In genomic region chr14:104975481-104976197, GRCh38 we compare ENCODE assay signal across 10 cellular contexts. TPM values are rescaled to one million over a fixed set of nuclear protein-coding genes. Genes with fewer than 3 reads are reported as not detected.
DNase-seq lines count a peak whose midpoint lies in the region; ATAC-seq and TF ChIP-seq lines count a peak whose summit lies in the region.
"Had no signal": no experiment of that assay in that cellular context is flagged by ENCODE, and none has a peak within 500 bp of the region (broad histone marks: within the 10 kb centered on the region; RNA-seq: fewer than 3 reads in every experiment).

No MANE protein-coding gene starts in this region.

- peaks cover 2% of the 10 kb centered on the region for H3K36me3 Mint-ChIP-seq in activated CD4-positive, alpha-beta T cell treated with anti-CD3 and anti-CD28 coated beads, Interleukin-2, amount 10 ng/mL, durations not matched to agents 7 days and 5 days (ENCODE audit: low read depth)
- H3K36me3 Mint-ChIP-seq: CD8-positive, alpha-beta memory T cell had no signal

- POLR2A ChIA-PET in activated CD4-positive, alpha-beta T cell treated with anti-CD3 and anti-CD28 coated beads, Interleukin-2, amount 10 ng/mL, durations not matched to agents 7 days and 5 days (lab: Charles Lee), result no interaction called here

- intact Hi-C loops in Right ventricle myocardium superior (cut with DNase I), result loop anchor here (2.0 kb wide), 1 partner anchor 69 kb away; no protein-coding TSS in a partner anchor
- intact Hi-C loops in cardiac septum (cut with DNase I), result loop anchor here (2.0 to 10.0 kb wide), 3 partner anchors 69 to 209 kb away; partner anchors contain the start of gene NUDT14
- intact Hi-C loops in esophagus squamous epithelium (cut with DNase I), result loop anchor here (2.0 kb wide), 1 partner anchor 71 kb away; no protein-coding TSS in a partner anchor

- H3K4me1 Mint-ChIP-seq in activated CD4-positive, alpha-beta T cell treated with anti-CD3 and anti-CD28 coated beads, Interleukin-2, amount 10 ng/mL, durations not matched to agents 7 days and 5 days, result peaks cover 16% of the 10 kb centered on the region

- H3K9me3 Mint-ChIP-seq in activated CD4-positive, alpha-beta T cell treated with anti-CD3 and anti-CD28 coated beads, Interleukin-2, amount 10 ng/mL, durations not matched to agents 7 days and 5 days, result no peaks in the 10 kb centered on the region
- H3K9me3 Mint-ChIP-seq: CD8-positive, alpha-beta memory T cell had no signal

- H3K4me1 ChIP-seq in NT2/D1 (ENCODE audit: insufficient read depth, insufficient read length) (peaks cover 46% of the 10 kb centered on the region), esophagus squamous epithelium (peaks cover 75 to 98% (median 77%) of the 10 kb centered on the region in 3 donors), thoracic aorta (ENCODE audit: control insufficient read depth in 1 of 2, low read depth in 2 of 2) (peaks cover 34 to 88% of the 10 kb centered on the region in 2 donors)

- H3K9me3 ChIP-seq in NT2/D1 (ENCODE audit: insufficient read depth, low read length) (no peaks in the 10 kb centered on the region), esophagus squamous epithelium (no peaks in the 10 kb centered on the region), thoracic aorta (no peaks in the 10 kb centered on the region)

- peak; percentile 40 for DNase-seq in Right ventricle myocardium superior
- DNase-seq in cardiac septum (ENCODE audit: low spot score), result no peak
- no peak for DNase-seq in NT2/D1 (ENCODE audit: low read depth, low spot score)
- no peak for DNase-seq in esophagus squamous epithelium (lab: John Stamatoyannopoulos, UW)
- DNase-seq in thoracic aorta (ENCODE audit: low spot score), result no peak
- no peak for DNase-seq in stimulated activated CD4-positive, alpha-beta T cell treated with anti-CD3 and anti-CD28 coated beads, Interleukin-2, amount 100 ng/mL, for 48 hours
- DNase-seq in activated CD4-positive, alpha-beta T cell treated with anti-CD3 and anti-CD28 coated beads, Interleukin-2, amount 10 ng/mL, durations not matched to agents 7 days and 5 days, result no peak
- DNase-seq: cerebellar nuclear complex had no signal

- 29 to 80% methylated on average over 1 to 6 of the region's 21 CpGs for WGBS in esophagus squamous epithelium, 2 donors

- no peak for TF ChIP-seq CTCF in esophagus squamous epithelium (IDR thresholded peaks at IDR 0.05)
- no peak for TF ChIP-seq CTCF in thoracic aorta (IDR thresholded peaks at IDR 0.05)

- TF ChIP-seq POLR2A in esophagus squamous epithelium (IDR thresholded peaks at IDR 0.05), result no peak

- H3K9ac ChIP-seq in NT2/D1 (ENCODE audit: insufficient read length, low read depth), result peak overlapping the region; percentile 26

- no peak for ATAC-seq in Right ventricle myocardium superior (ENCODE audit: poor library complexity)
- no peak for ATAC-seq in thoracic aorta (ENCODE audit: insufficient number of reproducible peaks, low FRiP score, low read depth)
- no peak for ATAC-seq in HG03460 (IDR thresholded peaks at IDR 0.05; ENCODE audit: unreplicated experiment)

- H3K27me3 ChIP-seq in NT2/D1 (ENCODE audit: insufficient read depth, insufficient read length) (peaks cover 38% of the 10 kb centered on the region), esophagus squamous epithelium (peaks cover 0 to 26% (median 0%) of the 10 kb centered on the region in 4 donors), thoracic aorta (replicated peaks; ENCODE audit: insufficient read depth) (no peaks in the 10 kb centered on the region)

- H3K27ac ChIP-seq in esophagus squamous epithelium (peak overlapping the region in 3 of 4 donors; percentile 7 to 99 (median 97)), thoracic aorta (peak overlapping the region; percentile 92 to 94)

- H3K4me3 ChIP-seq in NT2/D1 (ENCODE audit: insufficient read length, low read depth) (no peak overlapping the region), esophagus squamous epithelium (no peak overlapping the region), thoracic aorta (no peak overlapping the region)

- no peaks in the 10 kb centered on the region for H3K36me3 ChIP-seq in NT2/D1 (ENCODE audit: insufficient read depth, insufficient read length, low read length)
- no peaks in the 10 kb centered on the region for H3K36me3 ChIP-seq in esophagus squamous epithelium
- no peaks in the 10 kb centered on the region for H3K36me3 ChIP-seq in thoracic aorta

- peaks cover 24% of the 10 kb centered on the region for H3K27me3 Mint-ChIP-seq in activated CD4-positive, alpha-beta T cell treated with anti-CD3 and anti-CD28 coated beads, Interleukin-2, amount 10 ng/mL, durations not matched to agents 7 days and 5 days

- H3K27ac Mint-ChIP-seq in activated CD4-positive, alpha-beta T cell treated with anti-CD3 and anti-CD28 coated beads, Interleukin-2, amount 10 ng/mL, durations not matched to agents 7 days and 5 days, result no peak overlapping the region

- CTCF ChIA-PET in activated CD4-positive, alpha-beta T cell treated with anti-CD3 and anti-CD28 coated beads, Interleukin-2, amount 10 ng/mL, durations not matched to agents 7 days and 5 days (lab: Charles Lee), result interaction anchor here (0.6 to 8.4 kb wide), 9 partner anchors 9 to 1470 kb away, joined by 3 to 94 read pairs (median 5); partner anchors contain the start of gene GPR132

- H3K4me3 Mint-ChIP-seq in activated CD4-positive, alpha-beta T cell treated with anti-CD3 and anti-CD28 coated beads, Interleukin-2, amount 10 ng/mL, durations not matched to agents 7 days and 5 days, result no peak overlapping the region

RNA-seq across cellular contexts. Expression of gene AHNAK2, which starts 2.5 kb away (rescaled TPM):
- total RNA-seq in Right ventricle myocardium superior, result 2.6 TPM
- 4.6 TPM for total RNA-seq in cardiac septum
- total RNA-seq in esophagus squamous epithelium, result 100 to 1,000 TPM; 147 to 313 (median 172) TPM
- total RNA-seq in thoracic aorta, result 10 to 100 TPM; 22.6 to 47.8 TPM
- not detected for total RNA-seq in activated CD4-positive, alpha-beta T cell treated with anti-CD3 and anti-CD28 coated beads, Interleukin-2, amount 10 ng/mL, durations not matched to agents 7 days and 5 days

RNA-seq across cellular contexts. Expression of gene CLBA1, which starts 9.9 kb away (rescaled TPM):
- total RNA-seq in Right ventricle myocardium superior (1.5 TPM), cardiac septum (2.7 TPM), esophagus squamous epithelium (10 to 100 TPM in 1 of 4 donors, 1 to 10 TPM in 3; 5.5 to 19.3 (median 7.3) TPM), thoracic aorta (1 to 10 TPM; 3.1 to 4.6 TPM)
- under 1 TPM; 0.60 to 0.77 TPM for total RNA-seq in activated CD4-positive, alpha-beta T cell treated with anti-CD3 and anti-CD28 coated beads, Interleukin-2, amount 10 ng/mL, durations not matched to agents 7 days and 5 days

RNA-seq across cellular contexts. Expression of gene CDCA4, which starts 45.2 kb away (rescaled TPM):
- 1.6 TPM for total RNA-seq in Right ventricle myocardium superior
- 2.3 TPM for total RNA-seq in cardiac septum
- 10 to 100 TPM; 15.3 to 35.0 (median 23.3) TPM for total RNA-seq in esophagus squamous epithelium
- 1 to 10 TPM; 1.6 to 6.5 TPM for total RNA-seq in thoracic aorta
- total RNA-seq in activated CD4-positive, alpha-beta T cell treated with anti-CD3 and anti-CD28 coated beads, Interleukin-2, amount 10 ng/mL, durations not matched to agents 7 days and 5 days, result 10 to 100 TPM; 53.0 to 56.6 TPM

RNA-seq across cellular contexts. Expression of gene PLD4, which starts 51.0 kb away (rescaled TPM):
- 0.13 TPM for total RNA-seq in Right ventricle myocardium superior
- 0.51 TPM for total RNA-seq in cardiac septum
- under 1 TPM; 0.18 to 0.95 (median 0.64) TPM for total RNA-seq in esophagus squamous epithelium
- total RNA-seq in thoracic aorta, result under 1 TPM in 1 of 2 donors, not detected in 1; 0.35 TPM
- total RNA-seq in activated CD4-positive, alpha-beta T cell treated with anti-CD3 and anti-CD28 coated beads, Interleukin-2, amount 10 ng/mL, durations not matched to agents 7 days and 5 days, result not detected
